1 cellular context compared by ENCODE assay signal in the genomic region with DNA sequence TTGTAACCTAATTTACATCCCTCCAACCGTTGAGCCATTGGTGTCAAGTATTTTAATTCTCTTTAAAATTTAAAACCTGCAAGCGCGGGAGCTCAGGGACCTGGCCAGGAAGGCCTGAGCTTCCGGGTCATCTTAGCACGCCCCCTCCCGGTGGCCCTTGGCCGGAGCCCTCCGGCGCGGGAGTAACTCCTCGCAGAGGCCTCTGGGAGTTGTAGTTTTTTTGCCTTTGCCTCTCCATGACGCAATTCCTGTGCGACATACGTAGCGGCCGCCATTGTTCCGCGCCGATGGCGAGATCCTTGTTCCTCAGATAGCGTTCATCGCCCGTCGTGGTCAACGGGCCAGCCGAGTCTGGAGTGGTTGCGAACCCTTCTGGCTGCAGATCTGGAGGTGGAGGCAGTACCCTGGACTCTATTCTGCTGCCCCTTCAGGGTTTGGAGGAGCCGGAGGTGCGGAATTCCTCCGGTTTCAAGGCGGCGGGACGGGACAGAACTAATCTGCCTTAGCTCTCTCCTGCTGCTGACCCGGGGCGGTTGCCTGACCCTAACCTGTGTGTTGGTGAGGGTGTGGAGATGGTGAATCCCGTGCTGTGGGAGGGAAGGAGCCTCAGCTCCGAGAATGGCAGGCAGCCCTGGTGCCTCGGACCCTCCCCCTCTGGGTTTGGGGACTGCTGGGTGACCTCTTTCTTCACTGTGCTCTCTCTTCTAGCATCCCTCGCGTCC.
A peak's percentile ranks its signal among the peaks of the same experiment; 100 is the strongest.
TF ChIP-seq lines count a peak whose summit lies in the region.

Gene ZNF268, plus strand, starts transcription at position 258 of the 722 bp plus-strand sequence. CDS start 503 bp downstream, outside the sequence.

TF ChIP-seq in HEK293, 187 proteins besides CTCF, POLR2A, EP300 and RAD21 (continued from another document):
- TF ChIP-seq ZNF785 (tag by site-specific recombination; IDR thresholded peaks at IDR 0.05): 0 out of 2 replicates have a peak, but pooled peaks have one; percentile 61
- TF ChIP-seq ZNF549 (tag by site-specific recombination; IDR thresholded peaks at IDR 0.05): no peak
- no peak for TF ChIP-seq ZBTB1 (tag by site-specific recombination; IDR thresholded peaks at IDR 0.05)
- no peak for TF ChIP-seq ZNF664 (tag by site-specific recombination; IDR thresholded peaks at IDR 0.05)
- no peak for TF ChIP-seq ZNF843 (tag by site-specific recombination; IDR thresholded peaks at IDR 0.05)
- peak; percentile 99 for TF ChIP-seq YY2 (tag by site-specific recombination; IDR thresholded peaks at IDR 0.05)
- TF ChIP-seq, protein P1, sequence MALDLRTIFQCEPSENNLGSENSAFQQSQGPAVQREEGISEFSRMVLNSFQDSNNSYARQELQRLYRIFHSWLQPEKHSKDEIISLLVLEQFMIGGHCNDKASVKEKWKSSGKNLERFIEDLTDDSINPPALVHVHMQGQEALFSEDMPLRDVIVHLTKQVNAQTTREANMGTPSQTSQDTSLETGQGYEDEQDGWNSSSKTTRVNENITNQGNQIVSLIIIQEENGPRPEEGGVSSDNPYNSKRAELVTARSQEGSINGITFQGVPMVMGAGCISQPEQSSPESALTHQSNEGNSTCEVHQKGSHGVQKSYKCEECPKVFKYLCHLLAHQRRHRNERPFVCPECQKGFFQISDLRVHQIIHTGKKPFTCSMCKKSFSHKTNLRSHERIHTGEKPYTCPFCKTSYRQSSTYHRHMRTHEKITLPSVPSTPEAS (tag by site-specific recombination; IDR thresholded peaks at IDR 0.05): 0 out of 2 replicates have a peak, but pooled peaks have one; percentile 10
- 0 out of 2 replicates have a peak, but pooled peaks have one; percentile 56 for TF ChIP-seq ZNF626 (tag by site-specific recombination; IDR thresholded peaks at IDR 0.05)
- TF ChIP-seq ZNF530 (tag by site-specific recombination; IDR thresholded peaks at IDR 0.05; ENCODE audit: low read depth): no peak
- TF ChIP-seq, protein P2, sequence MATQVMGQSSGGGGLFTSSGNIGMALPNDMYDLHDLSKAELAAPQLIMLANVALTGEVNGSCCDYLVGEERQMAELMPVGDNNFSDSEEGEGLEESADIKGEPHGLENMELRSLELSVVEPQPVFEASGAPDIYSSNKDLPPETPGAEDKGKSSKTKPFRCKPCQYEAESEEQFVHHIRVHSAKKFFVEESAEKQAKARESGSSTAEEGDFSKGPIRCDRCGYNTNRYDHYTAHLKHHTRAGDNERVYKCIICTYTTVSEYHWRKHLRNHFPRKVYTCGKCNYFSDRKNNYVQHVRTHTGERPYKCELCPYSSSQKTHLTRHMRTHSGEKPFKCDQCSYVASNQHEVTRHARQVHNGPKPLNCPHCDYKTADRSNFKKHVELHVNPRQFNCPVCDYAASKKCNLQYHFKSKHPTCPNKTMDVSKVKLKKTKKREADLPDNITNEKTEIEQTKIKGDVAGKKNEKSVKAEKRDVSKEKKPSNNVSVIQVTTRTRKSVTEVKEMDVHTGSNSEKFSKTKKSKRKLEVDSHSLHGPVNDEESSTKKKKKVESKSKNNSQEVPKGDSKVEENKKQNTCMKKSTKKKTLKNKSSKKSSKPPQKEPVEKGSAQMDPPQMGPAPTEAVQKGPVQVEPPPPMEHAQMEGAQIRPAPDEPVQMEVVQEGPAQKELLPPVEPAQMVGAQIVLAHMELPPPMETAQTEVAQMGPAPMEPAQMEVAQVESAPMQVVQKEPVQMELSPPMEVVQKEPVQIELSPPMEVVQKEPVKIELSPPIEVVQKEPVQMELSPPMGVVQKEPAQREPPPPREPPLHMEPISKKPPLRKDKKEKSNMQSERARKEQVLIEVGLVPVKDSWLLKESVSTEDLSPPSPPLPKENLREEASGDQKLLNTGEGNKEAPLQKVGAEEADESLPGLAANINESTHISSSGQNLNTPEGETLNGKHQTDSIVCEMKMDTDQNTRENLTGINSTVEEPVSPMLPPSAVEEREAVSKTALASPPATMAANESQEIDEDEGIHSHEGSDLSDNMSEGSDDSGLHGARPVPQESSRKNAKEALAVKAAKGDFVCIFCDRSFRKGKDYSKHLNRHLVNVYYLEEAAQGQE (tag by site-specific recombination; IDR thresholded peaks at IDR 0.05): no peak
- TF ChIP-seq, protein P3, sequence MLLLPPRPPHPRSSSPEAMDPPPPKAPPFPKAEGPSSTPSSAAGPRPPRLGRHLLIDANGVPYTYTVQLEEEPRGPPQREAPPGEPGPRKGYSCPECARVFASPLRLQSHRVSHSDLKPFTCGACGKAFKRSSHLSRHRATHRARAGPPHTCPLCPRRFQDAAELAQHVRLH (tag by site-specific recombination; IDR thresholded peaks at IDR 0.05): 0 out of 2 replicates have a peak, but pooled peaks have one; percentile 48
- TF ChIP-seq SP7 (tag by site-specific recombination; IDR thresholded peaks at IDR 0.05): peak; percentile 74; the same call in 1 of the 2 replicates
- no peak for TF ChIP-seq SALL2 (tag by site-specific recombination; IDR thresholded peaks at IDR 0.05; ENCODE audit: borderline replicate concordance)
- no peak for TF ChIP-seq GFI1B (tag by site-specific recombination; IDR thresholded peaks at IDR 0.05)
- TF ChIP-seq, protein P4, sequence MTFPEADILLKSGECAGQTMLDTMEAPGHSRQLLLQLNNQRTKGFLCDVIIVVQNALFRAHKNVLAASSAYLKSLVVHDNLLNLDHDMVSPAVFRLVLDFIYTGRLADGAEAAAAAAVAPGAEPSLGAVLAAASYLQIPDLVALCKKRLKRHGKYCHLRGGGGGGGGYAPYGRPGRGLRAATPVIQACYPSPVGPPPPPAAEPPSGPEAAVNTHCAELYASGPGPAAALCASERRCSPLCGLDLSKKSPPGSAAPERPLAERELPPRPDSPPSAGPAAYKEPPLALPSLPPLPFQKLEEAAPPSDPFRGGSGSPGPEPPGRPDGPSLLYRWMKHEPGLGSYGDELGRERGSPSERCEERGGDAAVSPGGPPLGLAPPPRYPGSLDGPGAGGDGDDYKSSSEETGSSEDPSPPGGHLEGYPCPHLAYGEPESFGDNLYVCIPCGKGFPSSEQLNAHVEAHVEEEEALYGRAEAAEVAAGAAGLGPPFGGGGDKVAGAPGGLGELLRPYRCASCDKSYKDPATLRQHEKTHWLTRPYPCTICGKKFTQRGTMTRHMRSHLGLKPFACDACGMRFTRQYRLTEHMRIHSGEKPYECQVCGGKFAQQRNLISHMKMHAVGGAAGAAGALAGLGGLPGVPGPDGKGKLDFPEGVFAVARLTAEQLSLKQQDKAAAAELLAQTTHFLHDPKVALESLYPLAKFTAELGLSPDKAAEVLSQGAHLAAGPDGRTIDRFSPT (tag by site-specific recombination; IDR thresholded peaks at IDR 0.05): no peak
- TF ChIP-seq OVOL3 (tag by site-specific recombination; IDR thresholded peaks at IDR 0.05): peak; percentile 22; the same call in 1 of the 2 replicates
- peak; percentile 88 for TF ChIP-seq ZNF280D (tag by site-specific recombination; IDR thresholded peaks at IDR 0.05)
- TF ChIP-seq ZNF157 (tag by site-specific recombination; IDR thresholded peaks at IDR 0.05): no peak
- TF ChIP-seq ZNF624 (tag by site-specific recombination; IDR thresholded peaks at IDR 0.05): no peak
- TF ChIP-seq, protein P5, sequence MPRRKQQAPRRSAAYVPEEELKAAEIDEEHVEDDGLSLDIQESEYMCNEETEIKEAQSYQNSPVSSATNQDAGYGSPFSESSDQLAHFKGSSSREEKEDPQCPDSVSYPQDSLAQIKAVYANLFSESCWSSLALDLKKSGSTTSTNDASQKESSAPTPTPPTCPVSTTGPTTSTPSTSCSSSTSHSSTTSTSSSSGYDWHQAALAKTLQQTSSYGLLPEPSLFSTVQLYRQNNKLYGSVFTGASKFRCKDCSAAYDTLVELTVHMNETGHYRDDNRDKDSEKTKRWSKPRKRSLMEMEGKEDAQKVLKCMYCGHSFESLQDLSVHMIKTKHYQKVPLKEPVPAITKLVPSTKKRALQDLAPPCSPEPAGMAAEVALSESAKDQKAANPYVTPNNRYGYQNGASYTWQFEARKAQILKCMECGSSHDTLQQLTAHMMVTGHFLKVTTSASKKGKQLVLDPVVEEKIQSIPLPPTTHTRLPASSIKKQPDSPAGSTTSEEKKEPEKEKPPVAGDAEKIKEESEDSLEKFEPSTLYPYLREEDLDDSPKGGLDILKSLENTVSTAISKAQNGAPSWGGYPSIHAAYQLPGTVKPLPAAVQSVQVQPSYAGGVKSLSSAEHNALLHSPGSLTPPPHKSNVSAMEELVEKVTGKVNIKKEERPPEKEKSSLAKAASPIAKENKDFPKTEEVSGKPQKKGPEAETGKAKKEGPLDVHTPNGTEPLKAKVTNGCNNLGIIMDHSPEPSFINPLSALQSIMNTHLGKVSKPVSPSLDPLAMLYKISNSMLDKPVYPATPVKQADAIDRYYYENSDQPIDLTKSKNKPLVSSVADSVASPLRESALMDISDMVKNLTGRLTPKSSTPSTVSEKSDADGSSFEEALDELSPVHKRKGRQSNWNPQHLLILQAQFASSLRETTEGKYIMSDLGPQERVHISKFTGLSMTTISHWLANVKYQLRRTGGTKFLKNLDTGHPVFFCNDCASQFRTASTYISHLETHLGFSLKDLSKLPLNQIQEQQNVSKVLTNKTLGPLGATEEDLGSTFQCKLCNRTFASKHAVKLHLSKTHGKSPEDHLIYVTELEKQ (tag by site-specific recombination; IDR thresholded peaks at IDR 0.05; ENCODE audit: borderline replicate concordance): no peak
- TF ChIP-seq ZSCAN18 (tag by site-specific recombination; IDR thresholded peaks at IDR 0.05): 0 out of 2 replicates have a peak, but pooled peaks have one; percentile 57
- TF ChIP-seq TCF7L2 (IDR thresholded peaks at IDR 0.05; ENCODE audit: borderline replicate concordance, low read depth, low read length): no peak
- no peak for TF ChIP-seq ZNF398 (tag by site-specific recombination; IDR thresholded peaks at IDR 0.05)
- peak; percentile 45 for TF ChIP-seq ZBTB26 (tag by site-specific recombination; optimal IDR thresholded peaks at IDR 0.05)
